ENCODE assay signal across 16 cellular contexts in the genomic region with DNA sequence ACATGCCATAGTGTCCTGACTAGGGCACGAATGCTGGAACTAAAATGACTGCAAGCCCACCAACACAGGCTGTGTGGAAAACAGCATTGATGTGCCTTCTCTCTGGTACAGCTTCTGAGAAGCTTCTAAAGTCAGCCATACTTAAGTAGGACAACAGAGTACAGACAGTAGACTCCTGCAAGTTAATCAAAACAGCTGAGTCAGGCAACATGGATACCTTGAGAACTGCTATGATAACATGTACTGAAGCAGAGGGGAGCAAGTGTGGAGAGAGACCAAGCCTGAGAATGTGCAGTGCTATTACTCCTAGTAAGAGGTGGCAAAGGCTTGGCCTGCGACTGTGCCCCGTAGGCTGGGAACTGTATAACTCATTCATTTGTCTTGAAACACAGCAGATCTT. TPM values are rescaled to one million over a fixed set of nuclear protein-coding genes. Genes with fewer than 3 reads are reported as not detected.
A peak's percentile ranks its signal among the peaks of the same experiment; 100 is the strongest.
DNase-seq lines count a peak whose midpoint lies in the region; ATAC-seq and TF ChIP-seq lines count a peak whose summit lies in the region.
"Had no signal": no experiment of that assay in that cellular context is flagged by ENCODE, and none has a peak within 500 bp of the region (broad histone marks: within the 10 kb centered on the region; RNA-seq: fewer than 3 reads in every experiment).

No MANE protein-coding gene starts in this region.

- H3K4me3 Mint-ChIP-seq in stimulated activated naive CD8-positive, alpha-beta T cell treated with anti-CD3 and anti-CD28 coated beads, Interleukin-15, Interleukin-2, amounts not matched to agents 100 ng/mL and 50 ng/mL, for 24 hours: peak overlapping the region; percentile 60
- H3K4me3 Mint-ChIP-seq in activated T-helper 2 cell treated with anti-CD3 and anti-CD28 coated beads, Interferon-gamma antibody, Interleukin-2, Interleukin-4, amounts not matched to agents 10 μg/mL and 5 μg/mL and 100 μg/mL, durations not matched to agents 14 hours and 24 hours and 36 hours (ENCODE audit: low read depth): peak overlapping the region; percentile 72
- peak overlapping the region; percentile 38 for H3K4me3 Mint-ChIP-seq in mesothelial cell of epicardium

- H3K9me3 Mint-ChIP-seq in stimulated activated naive CD8-positive, alpha-beta T cell treated with anti-CD3 and anti-CD28 coated beads, Interleukin-15, Interleukin-2, amounts not matched to agents 100 ng/mL and 50 ng/mL, for 24 hours: no peaks in the 10 kb centered on the region
- no peaks in the 10 kb centered on the region for H3K9me3 Mint-ChIP-seq in activated T-helper 2 cell treated with anti-CD3 and anti-CD28 coated beads, Interferon-gamma antibody, Interleukin-2, Interleukin-4, amounts not matched to agents 10 μg/mL and 5 μg/mL and 100 μg/mL, durations not matched to agents 14 hours and 24 hours and 36 hours
- no peaks in the 10 kb centered on the region for H3K9me3 Mint-ChIP-seq in mesothelial cell of epicardium

- no peaks in the 10 kb centered on the region for H3K27me3 Mint-ChIP-seq in stimulated activated naive CD8-positive, alpha-beta T cell treated with anti-CD3 and anti-CD28 coated beads, Interleukin-15, Interleukin-2, amounts not matched to agents 100 ng/mL and 50 ng/mL, for 24 hours
- H3K27me3 Mint-ChIP-seq in activated T-helper 2 cell treated with anti-CD3 and anti-CD28 coated beads, Interferon-gamma antibody, Interleukin-2, Interleukin-4, amounts not matched to agents 10 μg/mL and 5 μg/mL and 100 μg/mL, durations not matched to agents 14 hours and 24 hours and 36 hours (ENCODE audit: low read depth): no peaks in the 10 kb centered on the region
- H3K27me3 Mint-ChIP-seq in mesothelial cell of epicardium (ENCODE audit: low read depth): no peaks in the 10 kb centered on the region

- no peak for TF ChIP-seq CTCF in mesothelial cell of epicardium (IDR thresholded peaks at IDR 0.05; ENCODE audit: unreplicated experiment)

- ATAC-seq in stimulated activated naive CD8-positive, alpha-beta T cell treated with anti-CD3 and anti-CD28 coated beads, Interleukin-15, Interleukin-2, amounts not matched to agents 100 U/mL and 50 U/mL, for 24 hours: no peak

- no peak overlapping the region for H3K27ac Mint-ChIP-seq in stimulated activated naive CD8-positive, alpha-beta T cell treated with anti-CD3 and anti-CD28 coated beads, Interleukin-15, Interleukin-2, amounts not matched to agents 100 ng/mL and 50 ng/mL, for 24 hours
- H3K27ac Mint-ChIP-seq in activated T-helper 2 cell treated with anti-CD3 and anti-CD28 coated beads, Interferon-gamma antibody, Interleukin-2, Interleukin-4, amounts not matched to agents 10 μg/mL and 5 μg/mL and 100 μg/mL, durations not matched to agents 14 hours and 24 hours and 36 hours: peak overlapping the region; percentile 46
- H3K27ac Mint-ChIP-seq in mesothelial cell of epicardium: no peak overlapping the region

- H3K36me3 Mint-ChIP-seq in stimulated activated naive CD8-positive, alpha-beta T cell treated with anti-CD3 and anti-CD28 coated beads, Interleukin-15, Interleukin-2, amounts not matched to agents 100 ng/mL and 50 ng/mL, for 24 hours (ENCODE audit: low read depth): peaks cover 28% of the 10 kb centered on the region
- H3K36me3 Mint-ChIP-seq in activated T-helper 2 cell treated with anti-CD3 and anti-CD28 coated beads, Interferon-gamma antibody, Interleukin-2, Interleukin-4, amounts not matched to agents 10 μg/mL and 5 μg/mL and 100 μg/mL, durations not matched to agents 14 hours and 24 hours and 36 hours (ENCODE audit: low read depth): peaks cover 25% of the 10 kb centered on the region
- no peaks in the 10 kb centered on the region for H3K36me3 Mint-ChIP-seq in mesothelial cell of epicardium

- intact Hi-C loops in activated T-helper 2 cell treated with anti-CD3 and anti-CD28 coated beads, Interferon-gamma antibody, Interleukin-2, Interleukin-4, amounts not matched to agents 10 μg/mL and 5 μg/mL and 100 μg/mL, durations not matched to agents 14 hours and 24 hours and 36 hours (cut with micrococcal nuclease): no loop called here

- DNase-seq in stimulated activated naive CD8-positive, alpha-beta T cell treated with anti-CD3 and anti-CD28 coated beads, Interleukin-15, Interleukin-2, amounts not matched to agents 100 U/mL and 50 U/mL, for 24 hours: no peak
- DNase-seq in activated T-helper 2 cell treated with anti-CD3 and anti-CD28 coated beads, Interferon-gamma antibody, Interleukin-2, Interleukin-4, amounts not matched to agents 10 μg/mL and 5 μg/mL and 100 μg/mL, durations not matched to agents 14 hours and 24 hours and 36 hours (ENCODE audit: low spot score): no peak
- no peak for DNase-seq in mesothelial cell of epicardium (ENCODE audit: low spot score in 2 of 2, unreplicated experiment in 2 of 2)
- DNase-seq in NCI-H2196 treated with DMSO at 0.1 percent for 48 hours (lab: John Stamatoyannopoulos, UW; ENCODE audit: unreplicated experiment): no peak
- no peak for DNase-seq in HuH-7.5 (ENCODE audit: low spot score)
- DNase-seq in islet precursor cell: no peak
- no peak for DNase-seq in iPS-NIHi7 (ENCODE audit: extremely low spot score)
- DNase-seq: GF-D8, hypothalamus, NCI-H1436, SHP77 treated with DMSO at 0.1 percent for 48 hours, WERI-Rb-1 had no signal

- H3K4me1 Mint-ChIP-seq in stimulated activated naive CD8-positive, alpha-beta T cell treated with anti-CD3 and anti-CD28 coated beads, Interleukin-15, Interleukin-2, amounts not matched to agents 100 ng/mL and 50 ng/mL, for 24 hours (ENCODE audit: low read depth): peaks cover 57% of the 10 kb centered on the region
- peaks cover 38% of the 10 kb centered on the region for H3K4me1 Mint-ChIP-seq in activated T-helper 2 cell treated with anti-CD3 and anti-CD28 coated beads, Interferon-gamma antibody, Interleukin-2, Interleukin-4, amounts not matched to agents 10 μg/mL and 5 μg/mL and 100 μg/mL, durations not matched to agents 14 hours and 24 hours and 36 hours (ENCODE audit: low read depth)
- peaks cover 25% of the 10 kb centered on the region for H3K4me1 Mint-ChIP-seq in mesothelial cell of epicardium

RNA-seq across cellular contexts. Expression of a gene that starts 2.5 kb away (rescaled TPM):
- 28.5 and 28.9 TPM in 2 replicates for total RNA-seq in activated T-helper 2 cell treated with anti-CD3 and anti-CD28 coated beads, Interferon-gamma antibody, Interleukin-2, Interleukin-4, amounts not matched to agents 10 μg/mL and 5 μg/mL and 100 μg/mL, durations not matched to agents 14 hours and 24 hours and 36 hours
- 23.4 to 29.0 TPM (median 27.3 TPM) in 3 replicates for total RNA-seq in mesothelial cell of epicardium

RNA-seq across cellular contexts. Expression of a gene that starts 20.4 kb away (rescaled TPM):
- 0.34 and 0.41 TPM in 2 replicates for total RNA-seq in activated T-helper 2 cell treated with anti-CD3 and anti-CD28 coated beads, Interferon-gamma antibody, Interleukin-2, Interleukin-4, amounts not matched to agents 10 μg/mL and 5 μg/mL and 100 μg/mL, durations not matched to agents 14 hours and 24 hours and 36 hours
- 0.27 to 0.51 TPM (median 0.41 TPM) in 3 replicates for total RNA-seq in mesothelial cell of epicardium
- total RNA-seq: cardiac septum, epithelial cell of proximal tubule, lung microvascular endothelial cell had no signal
